In genomic region chr2:55693181-55694125, GRCh38 we compare ENCODE assay signal across 8 cellular contexts. TPM values are rescaled to one million over a fixed set of nuclear protein-coding genes. Genes with fewer than 3 reads are reported as not detected.
A peak's percentile ranks its signal among the peaks of the same experiment; 100 is the strongest.
DNase-seq lines count a peak whose midpoint lies in the region; ATAC-seq and TF ChIP-seq lines count a peak whose summit lies in the region.

PNPT1 (minus strand) TSS chr2:55693844; CDS start chr2:55693823, 21 bp downstream.

- peak; percentile 52 for TF ChIP-seq POLR2A in right lobe of liver (IDR thresholded peaks at IDR 0.05)

- TF ChIP-seq CTCF in C4-2B (conservative IDR thresholded peaks at IDR 0.05) (no peak), dorsolateral prefrontal cortex (IDR thresholded peaks at IDR 0.05 in 54 of 56, conservative IDR thresholded peaks at IDR 0.05 in 2 of 56; ENCODE audit: low read depth in 1 of 56, partially characterized antibody in 56 of 56) (peak in 27 of 56 donors; percentile 3 to 51 (median 29)), right lobe of liver (IDR thresholded peaks at IDR 0.05) (no peak)

- H3K36me3 ChIP-seq in right lobe of liver, result no peaks in the 10 kb centered on the region

- intact Hi-C loops in dorsolateral prefrontal cortex (cut with DNase I) (loop anchor here in 1 of 2 donors (5.0 kb wide), 1 partner anchor 76 kb away; the partner anchor contains the start of gene PPP4R3B), right lobe of liver (cut with DNase I) (no loop called here)

- DNase-seq in NCI-H774 (lab: John Stamatoyannopoulos, UW) (peak; percentile 94), dorsolateral prefrontal cortex (peak; percentile 92 to 97 (median 94)), right lobe of liver (peak; percentile 93 to 96 (median 96))
- DNase-seq in activated CD4-positive, alpha-beta T cell treated with anti-CD3 and anti-CD28 coated beads, Interleukin-2, amount 50 U/mL, for 4 hours, result peak; percentile 92 to 93
- DNase-seq in stimulated activated CD4-positive, alpha-beta T cell treated with anti-CD3 and anti-CD28 coated beads, Interleukin-4, amount 100 ng/mL, for 4 hours, result peak; percentile 91 to 93

- no peaks in the 10 kb centered on the region for H3K27me3 ChIP-seq in dorsolateral prefrontal cortex
- H3K27me3 ChIP-seq in right lobe of liver, result no peaks in the 10 kb centered on the region

- WGBS in right lobe of liver (ENCODE audit: insufficient coverage, low coverage, low lambda C conversion rate, missing lambda C conversion rate), result under 1% methylated on average over 46 of the region's 56 CpGs

- H3K4me3 ChIP-seq in dorsolateral prefrontal cortex, result peak within 1 kb of the TSS; percentile 55 to 100 (median 90)
- peak within 1 kb of the TSS; percentile 64 to 96 (median 90) for H3K4me3 ChIP-seq in right lobe of liver

- H3K27ac ChIP-seq in C4-2B (peak within 1 kb of the TSS; percentile 77), dorsolateral prefrontal cortex (peak within 1 kb of the TSS in 57 of 59 donors; percentile 9 to 89 (median 74)), right lobe of liver (peak within 1 kb of the TSS in 1 of 3 donors; percentile 11)

- peaks cover 0 to 7% (median 0%) of the 10 kb centered on the region in 4 donors for H3K4me1 ChIP-seq in right lobe of liver

- ATAC-seq in GM19395 (IDR thresholded peaks at IDR 0.05; ENCODE audit: unreplicated experiment) (peak; percentile 100), HG03565 (IDR thresholded peaks at IDR 0.05; ENCODE audit: unreplicated experiment) (peak; percentile 100), right lobe of liver (peak; percentile 100)

- H3K9me3 ChIP-seq in right lobe of liver, result no peaks in the 10 kb centered on the region

RNA-seq across cellular contexts. Expression of gene PNPT1, which starts in this region (rescaled TPM):
- 10 to 100 TPM; 18.6 to 67.4 (median 37.2) TPM for total RNA-seq in dorsolateral prefrontal cortex
- 10 to 100 TPM; 11.0 to 14.4 (median 13.0) TPM for total RNA-seq in right lobe of liver
